In the genomic region with DNA sequence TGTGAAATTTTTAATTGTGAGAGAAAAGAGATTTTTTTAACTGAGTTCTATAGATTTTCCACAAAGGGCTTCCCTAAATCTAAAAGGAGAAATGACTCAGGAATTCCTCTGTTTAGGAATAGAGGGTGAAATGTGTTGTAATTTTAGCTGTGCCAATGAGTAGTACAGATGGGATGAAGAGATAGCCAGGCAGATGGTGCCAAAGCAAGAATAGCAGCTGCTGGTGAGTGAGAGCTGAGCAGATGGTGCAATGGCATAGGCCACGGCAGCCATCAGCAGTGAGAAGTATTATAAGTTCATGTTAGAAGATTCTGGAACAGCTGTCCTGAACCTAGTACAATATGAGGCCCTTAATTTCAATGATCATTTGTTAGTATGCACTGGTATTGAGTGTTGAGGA, we compare ENCODE assay signal across 17 cellular contexts.
DNase-seq lines count a peak whose midpoint lies in the region; ATAC-seq and TF ChIP-seq lines count a peak whose summit lies in the region.
"Had no signal": no experiment of that assay in that cellular context is flagged by ENCODE, and none has a peak within 500 bp of the region (broad histone marks: within the 10 kb centered on the region; RNA-seq: fewer than 3 reads in every experiment).

No MANE protein-coding gene starts in this region.

- POLR2A ChIA-PET in HEK293T (lab: Yijun Ruan, JAX) = no interaction called here

- peak overlapping the region; percentile 21; the same call in 1 of the 2 replicates for H3K27ac ChIP-seq in 22Rv1

- TF ChIP-seq CTCF in 22Rv1 (IDR thresholded peaks at IDR 0.05) = no peak

- ATAC-seq in HG03432 (IDR thresholded peaks at IDR 0.05; ENCODE audit: unreplicated experiment) (no peak), GM18873 (IDR thresholded peaks at IDR 0.05; ENCODE audit: low FRiP score, unreplicated experiment) (no peak)

- DNase-seq in HS-5 (ENCODE audit: low read depth) (peak; percentile 50), NCI-H82 treated with DMSO at 0.1 percent for 48 hours (lab: John Stamatoyannopoulos, UW; ENCODE audit: unreplicated experiment) (peak; percentile 77), middle frontal gyrus (ENCODE audit: extremely low spot score, low spot score) (peak; percentile 27), HEK293T (ENCODE audit: extremely low spot score) (no peak), GF-D8 (lab: John Stamatoyannopoulos, UW) (no peak)
- DNase-seq: activated CD4-positive, alpha-beta T cell treated with anti-CD3 and anti-CD28 coated beads for 1 hour; activated gamma-delta T cell; CD4-positive, alpha-beta memory T cell; EL; KBM-7; naive B cell; NCI-H1436; NCI-H774; stimulated activated naive CD4-positive, alpha-beta T cell had no signal

- CTCF ChIA-PET in HEK293T (lab: Yijun Ruan, JAX) = no interaction called here

TF ChIP-seq in HEK293T, 16 proteins besides CTCF, POLR2A, EP300 and RAD21:
- no peak for TF ChIP-seq NFRKB (IDR thresholded peaks at IDR 0.05)
- TF ChIP-seq ELF4 (IDR thresholded peaks at IDR 0.05) = no peak
- no peak for TF ChIP-seq TARDBP (IDR thresholded peaks at IDR 0.05)
- TF ChIP-seq L3MBTL2 (conservative IDR thresholded peaks at IDR 0.05) = no peak
- no peak for TF ChIP-seq FOXA1 (IDR thresholded peaks at IDR 0.05)
- TF ChIP-seq ARNT (IDR thresholded peaks at IDR 0.05) = no peak
- TF ChIP-seq BHLHE40 (IDR thresholded peaks at IDR 0.05; ENCODE audit: borderline replicate concordance) = no peak
- TF ChIP-seq, protein P1, sequence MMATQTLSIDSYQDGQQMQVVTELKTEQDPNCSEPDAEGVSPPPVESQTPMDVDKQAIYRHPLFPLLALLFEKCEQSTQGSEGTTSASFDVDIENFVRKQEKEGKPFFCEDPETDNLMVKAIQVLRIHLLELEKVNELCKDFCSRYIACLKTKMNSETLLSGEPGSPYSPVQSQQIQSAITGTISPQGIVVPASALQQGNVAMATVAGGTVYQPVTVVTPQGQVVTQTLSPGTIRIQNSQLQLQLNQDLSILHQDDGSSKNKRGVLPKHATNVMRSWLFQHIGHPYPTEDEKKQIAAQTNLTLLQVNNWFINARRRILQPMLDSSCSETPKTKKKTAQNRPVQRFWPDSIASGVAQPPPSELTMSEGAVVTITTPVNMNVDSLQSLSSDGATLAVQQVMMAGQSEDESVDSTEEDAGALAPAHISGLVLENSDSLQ (IDR thresholded peaks at IDR 0.05) = no peak
- TF ChIP-seq HDGF (IDR thresholded peaks at IDR 0.05; ENCODE audit: borderline replicate concordance) = no peak
- TF ChIP-seq FOXM1 (IDR thresholded peaks at IDR 0.05; ENCODE audit: borderline replicate concordance) = no peak
- no peak for TF ChIP-seq SP1 (IDR thresholded peaks at IDR 0.05)
- TF ChIP-seq LEF1 (IDR thresholded peaks at IDR 0.05; ENCODE audit: borderline replicate concordance) = no peak
- TF ChIP-seq SUZ12 (IDR thresholded peaks at IDR 0.05) = no peak
- TF ChIP-seq FOXK2 (IDR thresholded peaks at IDR 0.05) = no peak
- TF ChIP-seq CTBP1 (IDR thresholded peaks at IDR 0.05; ENCODE audit: borderline replicate concordance) = no peak
- no peak for TF ChIP-seq ZNF384 (IDR thresholded peaks at IDR 0.05)

Comparison
In these comparisons a context has a peak if more than half of its experiments do, and no peak if none do; other contexts are left out.
1. DNase-seq: peak in HS-5 (single experiment), NCI-H82 treated with DMSO at 0.1 percent for 48 hours (single experiment) and middle frontal gyrus (single experiment); none in HEK293T (single experiment) and GF-D8 (single experiment).